ENCODE assay signal across 20 cellular contexts in genomic region chr6:65706436-65706835, GRCh38. TPM values are rescaled to one million over a fixed set of nuclear protein-coding genes. Genes with fewer than 3 reads are reported as not detected.
DNase-seq lines count a peak whose midpoint lies in the region; ATAC-seq, FAIRE-seq and TF ChIP-seq lines count a peak whose summit lies in the region.
"Had no signal": no experiment of that assay in that cellular context is flagged by ENCODE, and none has a peak within 500 bp of the region (broad histone marks: within the 10 kb centered on the region; RNA-seq: fewer than 3 reads in every experiment).

No MANE protein-coding gene starts in this region.

- H3K9me3 ChIP-seq in WERI-Rb-1 (ENCODE audit: severe bottlenecking): no peaks in the 10 kb centered on the region
- H3K9me3 ChIP-seq in neural cell (ENCODE audit: low read length): no peaks in the 10 kb centered on the region
- H3K9me3 ChIP-seq in small intestine (ENCODE audit: control insufficient read depth, low read depth): no peaks in the 10 kb centered on the region
- H3K9me3 ChIP-seq in heart left ventricle: no peaks in the 10 kb centered on the region
- H3K9me3 ChIP-seq: MG63 had no signal

- H4K20me1 ChIP-seq in neural cell (ENCODE audit: insufficient read depth): no peaks in the 10 kb centered on the region

- no peak overlapping the region for H3K9ac ChIP-seq in neural cell (ENCODE audit: low read length)

- no peak overlapping the region for H3K4me2 ChIP-seq in neural cell (ENCODE audit: low read length)

- H3K79me2 ChIP-seq in neural cell (replicated peaks; ENCODE audit: insufficient read depth, low read length): no peaks in the 10 kb centered on the region

- no peak for TF ChIP-seq RAD21 in neural cell (conservative IDR thresholded peaks at IDR 0.05)

- TF ChIP-seq POLR2A in heart left ventricle (IDR thresholded peaks at IDR 0.05): no peak

- no peak for ATAC-seq in heart left ventricle
- ATAC-seq in HG02840 (IDR thresholded peaks at IDR 0.05; ENCODE audit: low FRiP score, unreplicated experiment): no peak
- ATAC-seq: GM12878, Right ventricle myocardium inferior had no signal

- peak; percentile 17 for DNase-seq in NCI-H1105 (lab: John Stamatoyannopoulos, UW)
- DNase-seq in NCI-H1105 treated with DMSO at 0.1 percent for 48 hours (lab: John Stamatoyannopoulos, UW): no peak
- DNase-seq in DMS53 (lab: John Stamatoyannopoulos, UW): peak; percentile 66
- no peak for DNase-seq in WERI-Rb-1
- DNase-seq in small intestine: no peak
- no peak for DNase-seq in heart left ventricle
- DNase-seq: CD8-positive, alpha-beta memory T cell; DND-41; H7; Kasumi-1; MG63; OCI-M1; T-helper 1 cell had no signal

- no peak overlapping the region for H2AFZ ChIP-seq in neural cell (ENCODE audit: low read depth, low read length)

- TF ChIP-seq EP300 in neural cell (conservative IDR thresholded peaks at IDR 0.05; ENCODE audit: poor library complexity, severe bottlenecking): no peak

- H3F3A ChIP-seq in neural cell (ENCODE audit: insufficient read depth, low read length, poor library complexity, severe bottlenecking): peaks cover 4% of the 10 kb centered on the region

- no peaks in the 10 kb centered on the region for H3K27me3 ChIP-seq in WERI-Rb-1 (ENCODE audit: insufficient read depth, low read depth, severe bottlenecking)
- H3K27me3 ChIP-seq in neural cell (ENCODE audit: insufficient read depth, low read depth, low read length): no peaks in the 10 kb centered on the region
- H3K27me3 ChIP-seq in small intestine (ENCODE audit: control insufficient read depth in 2 of 2, insufficient read depth in 2 of 2, low read length in 2 of 2): no peaks in the 10 kb centered on the region
- H3K27me3 ChIP-seq in heart left ventricle: no peaks in the 10 kb centered on the region
- H3K27me3 ChIP-seq: MG63, SJSA1 had no signal

- H3K9me2 ChIP-seq in neural cell (ENCODE audit: insufficient read depth, low read length): no peaks in the 10 kb centered on the region

- no peak for TF ChIP-seq CTCF in WERI-Rb-1 (IDR thresholded peaks at IDR 0.05; ENCODE audit: low read depth, low read length)
- no peak for TF ChIP-seq CTCF in neural cell (IDR thresholded peaks at IDR 0.05; ENCODE audit: poor library complexity, severe bottlenecking)
- no peak for TF ChIP-seq CTCF in heart left ventricle (IDR thresholded peaks at IDR 0.05)

- FAIRE-seq in small intestine (lab: Jason Lieb, UNC): no peak
- FAIRE-seq: GM12878 had no signal

- H3K4me1 ChIP-seq in small intestine (ENCODE audit: control insufficient read depth in 2 of 2, insufficient read depth in 1 of 2, low read depth in 1 of 2, low read length in 1 of 2) (no peaks in the 10 kb centered on the region), heart left ventricle (no peaks in the 10 kb centered on the region)
- H3K4me1 ChIP-seq: SJSA1 had no signal

- intact Hi-C loops in heart left ventricle (cut with DNase I): no loop called here

- 30 to 60% (median 38%) methylated on average over 3 of the region's 3 CpGs for WGBS in small intestine, 3 donors
- WGBS in heart left ventricle, 4 donors: 76 to 81% (median 80%) methylated on average over 3 of the region's 3 CpGs

- H3K4me3 ChIP-seq in WERI-Rb-1 (ENCODE audit: low read depth, low read length) (peak overlapping the region; percentile 97), neural cell (ENCODE audit: low read length) (no peak overlapping the region), small intestine (ENCODE audit: low read depth in 1 of 2, low read length in 2 of 2) (no peak overlapping the region), heart left ventricle (no peak overlapping the region)
- H3K4me3 ChIP-seq: GM12878, MG63, SJSA1 had no signal

- peak overlapping the region; percentile 87 for H3K27ac ChIP-seq in WERI-Rb-1
- peak overlapping the region; percentile 78 for H3K27ac ChIP-seq in neural cell (ENCODE audit: low read length)
- H3K27ac ChIP-seq in small intestine (ENCODE audit: low read depth in 1 of 2, low read length in 1 of 2): no peak overlapping the region
- H3K27ac ChIP-seq in heart left ventricle: no peak overlapping the region
- H3K27ac ChIP-seq: C4-2B, SJSA1 had no signal

- H3K36me3 ChIP-seq in WERI-Rb-1 (no peaks in the 10 kb centered on the region), neural cell (ENCODE audit: insufficient read depth, low read length) (no peaks in the 10 kb centered on the region), small intestine (ENCODE audit: control insufficient read depth in 2 of 2, insufficient read depth in 2 of 2, low read length in 2 of 2) (no peaks in the 10 kb centered on the region), heart left ventricle (no peaks in the 10 kb centered on the region)
- H3K36me3 ChIP-seq: MG63, SJSA1 had no signal

TF ChIP-seq in neural cell, 6 proteins besides CTCF, POLR2A, EP300 and RAD21:
- no peak for TF ChIP-seq MXI1 (conservative IDR thresholded peaks at IDR 0.05; ENCODE audit: poor library complexity, severe bottlenecking)
- no peak for TF ChIP-seq POLR2AphosphoS5 (IDR thresholded peaks at IDR 0.05)
- no peak for TF ChIP-seq SMC3 (conservative IDR thresholded peaks at IDR 0.05; ENCODE audit: poor library complexity)
- no peak for TF ChIP-seq TAF1 (IDR thresholded peaks at IDR 0.05; ENCODE audit: low read depth)
- TF ChIP-seq EZH2 (IDR thresholded peaks at IDR 0.05; ENCODE audit: borderline replicate concordance, insufficient read depth, low read length, poor library complexity, severe bottlenecking): no peak
- no peak for TF ChIP-seq REST (IDR thresholded peaks at IDR 0.05; ENCODE audit: borderline replicate concordance)

RNA-seq across cellular contexts. Expression of gene EYS, which starts 0.6 kb away (rescaled TPM):
- 0.38 and 1.0 TPM in 2 replicates for polyA plus RNA-seq in neural cell
- 4.4 and 5.7 TPM in 2 replicates for polyA minus RNA-seq in neural cell
- not detected for polyA plus RNA-seq in small intestine
- total RNA-seq in heart left ventricle: under 1 TPM in 3 of 9 donors, not detected in 6; 0.07 to 0.27 (median 0.08) TPM
- not detected for polyA plus RNA-seq in heart left ventricle
- total RNA-seq: CD8-positive, alpha-beta memory T cell; NCI-H460; Right ventricle myocardium inferior; SJSA1 had no signal
- polyA plus RNA-seq: CD8-positive, alpha-beta memory T cell had no signal

Comparison
In these comparisons a context has a peak if more than half of its experiments do, and no peak if none do; other contexts are left out.
1. DNase-seq: peak in NCI-H1105 (single experiment) and DMS53 (single experiment); none in NCI-H1105 treated with DMSO at 0.1 percent for 48 hours (single experiment), WERI-Rb-1 (single experiment), small intestine (single experiment) and heart left ventricle (0 of 5).
2. H3K27ac ChIP-seq: peak in WERI-Rb-1 (single experiment) and neural cell (single experiment); none in small intestine (0 of 2) and heart left ventricle (0 of 12).